23 cellular contexts compared by ENCODE assay signal in genomic region chr12:121072147-121072546, GRCh38. TPM values are rescaled to one million over a fixed set of nuclear protein-coding genes. Genes with fewer than 3 reads are reported as not detected.
"Had no signal": no experiment of that assay in that cellular context is flagged by ENCODE, and none has a peak within 500 bp of the region (broad histone marks: within the 10 kb centered on the region; RNA-seq: fewer than 3 reads in every experiment).

No MANE protein-coding gene starts in this region.

- H3K4me3 ChIP-seq: K562, SJSA1, SK-N-MC had no signal

- H3K36me3 ChIP-seq: SJSA1 had no signal

- DNase-seq: Kasumi-1, MM.1S, NCI-H1092 treated with DMSO at 0.1 percent for 48 hours, NCI-H1436, NCI-H187, NCI-H2029, NCI-H2081 treated with DMSO at 0.1 percent for 48 hours, NCI-H2171, NCI-H226, NCI-H446, NCI-H510A, NCI-H524 treated with DMSO at 0.1 percent for 48 hours, NCI-H69, NCI-H774, Right ventricle myocardium superior, RPMI8226, SIG-M5 had no signal

- H3K4me2 ChIP-seq: KMS-11 had no signal

- FAIRE-seq: K562, RCC 7860 had no signal

- H3K27ac ChIP-seq: KMS-11, SJSA1, SK-N-MC had no signal

- H3K4me1 Mint-ChIP-seq: IgD-negative memory B cell had no signal

- H3K27me3 ChIP-seq: SJSA1 had no signal

- H3K27ac Mint-ChIP-seq: IgD-negative memory B cell had no signal

- H3K4me3 Mint-ChIP-seq: IgD-negative memory B cell had no signal

- ATAC-seq: K562 had no signal

- H3K4me1 ChIP-seq: SJSA1 had no signal

- H3K9ac ChIP-seq: KMS-11 had no signal

RNA-seq across cellular contexts. Expression of gene OASL, which starts 33.1 kb away (rescaled TPM):
- total RNA-seq: SJSA1 had no signal
- polyA plus RNA-seq: K562 had no signal
